10 cellular contexts compared by ENCODE assay signal in the genomic region with DNA sequence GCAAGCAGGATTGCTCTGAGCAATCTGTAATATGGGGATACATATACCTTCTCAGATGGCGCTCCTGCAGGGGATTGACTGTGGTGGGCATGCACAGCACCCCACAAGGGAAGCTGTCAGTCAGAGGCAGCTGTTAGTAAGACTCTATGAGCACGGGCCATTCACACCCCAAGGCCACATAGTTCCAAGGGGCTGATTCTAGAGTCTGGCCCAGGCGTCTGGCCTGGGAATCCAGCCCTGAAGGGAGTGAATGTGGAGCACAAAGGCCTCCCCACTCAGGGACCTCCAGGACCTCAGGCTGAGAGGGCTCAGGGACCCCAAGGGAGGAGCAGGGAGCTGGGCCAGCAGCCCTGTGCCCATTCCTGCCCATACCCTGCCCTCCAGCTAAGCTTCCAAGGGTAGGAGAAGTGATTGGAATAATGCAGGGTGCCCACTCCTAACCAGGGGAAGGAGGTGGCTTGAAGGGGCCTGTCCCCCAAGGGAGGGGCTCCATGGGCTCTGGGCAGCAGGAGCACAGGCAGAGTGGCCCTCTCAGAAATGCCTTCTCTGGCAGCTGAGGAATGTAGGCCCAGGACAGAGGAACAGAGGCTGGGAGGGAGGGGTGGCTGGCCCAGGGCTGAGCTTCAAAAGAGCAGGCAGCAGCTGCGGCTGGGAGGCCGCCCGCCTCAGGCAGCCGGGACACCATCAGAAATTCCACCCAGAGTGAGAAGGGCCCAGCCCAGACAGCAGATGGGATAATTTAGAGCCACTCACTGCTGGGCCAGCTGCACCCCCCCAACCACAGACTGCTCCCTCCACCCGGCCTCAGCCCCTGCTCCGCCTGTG. TPM values are rescaled to one million over a fixed set of nuclear protein-coding genes. Genes with fewer than 3 reads are reported as not detected.
DNase-seq lines count a peak whose midpoint lies in the region; ATAC-seq and TF ChIP-seq lines count a peak whose summit lies in the region.
"Had no signal": no experiment of that assay in that cellular context is flagged by ENCODE, and none has a peak within 500 bp of the region (broad histone marks: within the 10 kb centered on the region; RNA-seq: fewer than 3 reads in every experiment).

No MANE protein-coding gene starts in this region.

- ATAC-seq in GM19455 (IDR thresholded peaks at IDR 0.05; ENCODE audit: unreplicated experiment), result no peak

- H3K9me3 ChIP-seq in AG04450 (ENCODE audit: control insufficient read depth, insufficient read depth, low read length) (no peaks in the 10 kb centered on the region), NT2/D1 (ENCODE audit: insufficient read depth, low read length) (no peaks in the 10 kb centered on the region), MG63 (no peaks in the 10 kb centered on the region)

- no peaks in the 10 kb centered on the region for H3K36me3 Mint-ChIP-seq in nephron progenitor cell (ENCODE audit: low read depth)
- H3K36me3 Mint-ChIP-seq: immature natural killer cell had no signal

- no peak for DNase-seq in AG04450 (ENCODE audit: low read depth, low spot score)
- DNase-seq in NT2/D1 (ENCODE audit: low read depth, low spot score), result no peak
- peak; percentile 44 for DNase-seq in fibroblast of pulmonary artery (ENCODE audit: low read depth)
- DNase-seq in nephron progenitor cell, result peak; percentile 71
- no peak for DNase-seq in activated CD8-positive, alpha-beta memory T cell treated with anti-CD3 and anti-CD28 coated beads, Interleukin-2, amount 50 U/mL, for 4 hours
- no peak for DNase-seq in MG63
- no peak for DNase-seq in GM13976 (ENCODE audit: low spot score)
- DNase-seq: activated CD4-positive, CD25-positive, alpha-beta regulatory T cell; immature natural killer cell had no signal

- TF ChIP-seq CTCF in AG04450 (IDR thresholded peaks at IDR 0.05; ENCODE audit: low read depth, low read length) (no peak), fibroblast of pulmonary artery (IDR thresholded peaks at IDR 0.05; ENCODE audit: low read length, missing control alignments) (no peak), nephron progenitor cell (IDR thresholded peaks at IDR 0.05) (no peak), GM13976 (IDR thresholded peaks at IDR 0.05; ENCODE audit: borderline replicate concordance, control extremely low read depth, extremely low read depth, insufficient read depth, missing control alignments) (no peak)

- peak overlapping the region; percentile 83 for H3K27ac Mint-ChIP-seq in nephron progenitor cell

- H3K9ac ChIP-seq in NT2/D1 (ENCODE audit: insufficient read length, low read depth), result peak overlapping the region; percentile 76

- in situ Hi-C loops in GM13976 (cut with MboI; ENCODE audit: low sequenced_read_pairs, unreplicated experiment), result no loop called here

- H3K27ac ChIP-seq in AG04450 (ENCODE audit: low read depth, low read length), result peak overlapping the region; percentile 68

- H3K4me1 Mint-ChIP-seq in nephron progenitor cell, result peaks cover 72% of the 10 kb centered on the region

- peaks cover 8% of the 10 kb centered on the region for H3K36me3 ChIP-seq in NT2/D1 (ENCODE audit: insufficient read depth, insufficient read length, low read length)
- 0 out of 2 replicates have a peak, but pooled peaks cover 6% of the 10 kb centered on the region for H3K36me3 ChIP-seq in MG63

- H3K9me3 Mint-ChIP-seq in nephron progenitor cell, result no peaks in the 10 kb centered on the region
- H3K9me3 Mint-ChIP-seq: immature natural killer cell had no signal

- H3K4me3 ChIP-seq in AG04450 (ENCODE audit: low read depth, low read length) (no peak overlapping the region), NT2/D1 (ENCODE audit: insufficient read length, low read depth) (no peak overlapping the region), fibroblast of pulmonary artery (replicated peaks; ENCODE audit: low read depth, low read length) (no peak overlapping the region), MG63 (no peak overlapping the region)

- CTCF ChIA-PET in AG04450 (lab: Charles Lee), result interaction anchor here (0.5 to 2.2 kb wide), 7 partner anchors 21 to 735 kb away, joined by 3 to 8 read pairs (median 4); no protein-coding TSS in a partner anchor

- peaks cover 5% of the 10 kb centered on the region for H3K27me3 Mint-ChIP-seq in nephron progenitor cell (ENCODE audit: low read depth, poor library complexity)

- H3K27me3 ChIP-seq in AG04450 (ENCODE audit: control insufficient read depth, insufficient read depth, low read length), result no peaks in the 10 kb centered on the region
- H3K27me3 ChIP-seq in NT2/D1 (ENCODE audit: insufficient read depth, insufficient read length), result no peaks in the 10 kb centered on the region
- no peaks in the 10 kb centered on the region for H3K27me3 ChIP-seq in MG63

- POLR2A ChIA-PET in AG04450 (lab: Yijun Ruan, JAX), result interaction anchor here (1.0 to 1.4 kb wide), 3 partner anchors 23 to 49 kb away, joined by 3 to 8 read pairs (median 3); no protein-coding TSS in a partner anchor

- H3K4me3 Mint-ChIP-seq in nephron progenitor cell, result no peak overlapping the region
- H3K4me3 Mint-ChIP-seq: immature natural killer cell had no signal

- H3K4me1 ChIP-seq in NT2/D1 (ENCODE audit: insufficient read depth, insufficient read length), result peaks cover 29% of the 10 kb centered on the region

RNA-seq across cellular contexts. Expression of gene MRPS23, which starts 48.9 kb away (rescaled TPM):
- 27.5 and 34.1 TPM in 2 replicates for polyA plus RNA-seq in AG04450 (2011; rRNA removed)
- 13.6 and 26.1 TPM in 2 replicates for polyA minus RNA-seq in AG04450 (2011; rRNA and poly(A)+ RNA removed)
- 34.0 and 52.0 TPM in 2 replicates for total RNA-seq in MG63 (2014; rRNA removed; shearing (Covaris generic); ENCODE audit: low replicate concordance)

RNA-seq across cellular contexts. Expression of gene CUEDC1, which starts 56.5 kb away (rescaled TPM):
- 21.6 and 27.6 TPM in 2 replicates for polyA plus RNA-seq in AG04450 (2011; rRNA removed)
- 20.9 and 22.6 TPM in 2 replicates for polyA minus RNA-seq in AG04450 (2011; rRNA and poly(A)+ RNA removed)
- total RNA-seq in MG63 (2014; rRNA removed; shearing (Covaris generic); ENCODE audit: low replicate concordance), result 3.0 and 10.2 TPM in 2 replicates

Comparison
In these comparisons a context has a peak if more than half of its experiments do, and no peak if none do; other contexts are left out.
1. DNase-seq: peak in fibroblast of pulmonary artery (single experiment) and nephron progenitor cell (single experiment); none in AG04450 (single experiment), NT2/D1 (single experiment), activated CD8-positive, alpha-beta memory T cell treated with anti-CD3 and anti-CD28 coated beads, Interleukin-2, amount 50 U/mL, for 4 hours (single experiment), MG63 (single experiment) and GM13976 (single experiment).